10 cellular contexts compared by ENCODE assay signal in the genomic region with DNA sequence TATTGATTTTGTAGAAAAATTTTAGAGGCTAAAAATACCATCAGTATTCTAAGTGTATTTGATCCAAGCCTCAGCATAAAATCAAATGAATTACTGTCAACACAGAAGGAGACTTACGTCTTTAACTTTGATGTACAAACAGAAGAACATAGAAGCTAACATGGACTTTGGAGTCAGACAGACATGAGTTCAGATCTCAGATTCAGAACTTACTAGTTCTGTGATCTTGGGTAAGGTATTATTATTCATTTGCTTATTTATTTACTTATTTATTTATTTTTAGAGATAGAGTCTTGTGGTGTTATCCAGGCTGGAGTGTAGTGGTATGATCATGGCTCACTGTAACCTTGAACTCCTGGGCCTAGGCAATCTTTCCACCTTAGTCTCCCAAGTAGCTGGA. TPM values are rescaled to one million over a fixed set of nuclear protein-coding genes. Genes with fewer than 3 reads are reported as not detected.
DNase-seq lines count a peak whose midpoint lies in the region; ATAC-seq, FAIRE-seq and TF ChIP-seq lines count a peak whose summit lies in the region.
"Had no signal": no experiment of that assay in that cellular context is flagged by ENCODE, and none has a peak within 500 bp of the region (broad histone marks: within the 10 kb centered on the region; RNA-seq: fewer than 3 reads in every experiment).

No MANE protein-coding gene starts in this region.

- no peaks in the 10 kb centered on the region for H3K27me3 Mint-ChIP-seq in CD4-positive, alpha-beta memory T cell

- POLR2A ChIA-PET in CD4-positive, alpha-beta memory T cell (lab: Charles Lee; ENCODE audit: partially characterized antibody), result interaction anchor here (0.7 to 13.6 kb wide), 11 partner anchors 14 to 381 kb away, joined by 3 to 316 read pairs (median 6); a partner anchor contains a TSS
- POLR2A ChIA-PET in GM12878 (lab: Charles Lee), result interaction anchor here (0.6 to 0.9 kb wide), 2 partner anchors 13 to 271 kb away, joined by 3 to 10 read pairs; no protein-coding TSS in a partner anchor

- peak overlapping the region; percentile 80 to 98 (median 95) for H3K27ac Mint-ChIP-seq in CD4-positive, alpha-beta memory T cell
- H3K27ac Mint-ChIP-seq: endodermal cell had no signal

- in situ Hi-C loops in GM12878 (cut with MboI), result no loop called here

- H3K27ac ChIP-seq in CD4-positive, alpha-beta memory T cell (ENCODE audit: low read depth, low read length), result peak overlapping the region; percentile 74
- H3K27ac ChIP-seq in KOPT-K1 (ENCODE audit: low read depth, low read length, poor library complexity, severe bottlenecking), result peak overlapping the region; percentile 96
- peak overlapping the region; percentile 92 for H3K27ac ChIP-seq in GM12878 (ENCODE audit: control insufficient read depth, insufficient read depth)
- peak overlapping the region; percentile 97 for H3K27ac ChIP-seq in neutrophil

- DNase-seq in CD4-positive, alpha-beta memory T cell, result no peak
- no peak for DNase-seq in GM12878 (ENCODE audit: low read depth, low spot score)
- no peak for DNase-seq in NOMO-1 treated with DMSO at 0.1 percent for 48 hours (lab: John Stamatoyannopoulos, UW; ENCODE audit: unreplicated experiment)
- DNase-seq: endodermal cell; stimulated activated CD4-positive, alpha-beta T cell treated with anti-CD3 and anti-CD28 coated beads, Interleukin-2, amount 100 ng/mL, for 24 hours had no signal

- CTCF ChIA-PET in CD4-positive, alpha-beta memory T cell (lab: Charles Lee; ENCODE audit: partially characterized antibody), result interaction anchor here (0.9 to 13.7 kb wide), 6 partner anchors 7 to 279 kb away, joined by 3 to 270 read pairs (median 4); a partner anchor contains a TSS
- CTCF ChIA-PET in GM12878 (lab: Yijun Ruan, JAX), result interaction anchor here (0.8 to 16.4 kb wide), 6 partner anchors 8 to 400 kb away, joined by 3 to 321 read pairs (median 4); a partner anchor contains a TSS

- ATAC-seq in GM12878, result no peak
- ATAC-seq in GM18517 (IDR thresholded peaks at IDR 0.05; ENCODE audit: unreplicated experiment), result no peak
- ATAC-seq in HG03442 (IDR thresholded peaks at IDR 0.05; ENCODE audit: unreplicated experiment), result no peak
- ATAC-seq in GM18519 (IDR thresholded peaks at IDR 0.05; ENCODE audit: low FRiP score, unreplicated experiment), result no peak

- no peak for TF ChIP-seq POLR2A in GM12878 (IDR thresholded peaks at IDR 0.05; ENCODE audit: low read depth, low read length)

- peaks cover 4 to 7% of the 10 kb centered on the region in 2 donors for H3K36me3 Mint-ChIP-seq in CD4-positive, alpha-beta memory T cell

- RAD21 ChIA-PET in GM12878 (lab: Charles Lee; ENCODE audit: unreplicated experiment), result interaction anchor here (1.0 to 1.5 kb wide), 3 partner anchors 37 to 229 kb away, joined by 4 to 10 read pairs (median 5); a partner anchor contains a TSS

- H3K4me1 Mint-ChIP-seq in CD4-positive, alpha-beta memory T cell, result peaks cover 32 to 57% (median 43%) of the 10 kb centered on the region in 4 donors
- H3K4me1 Mint-ChIP-seq: endodermal cell had no signal

- peak overlapping the region; percentile 94 for H2AFZ ChIP-seq in GM12878 (ENCODE audit: control insufficient read depth, low read depth, low read length)

- no peak for TF ChIP-seq EP300 in GM12878 (IDR thresholded peaks at IDR 0.05; ENCODE audit: borderline replicate concordance in 1 of 2, control insufficient read depth in 1 of 2, low read depth in 2 of 2, low read length in 2 of 2)

- H3K27me3 ChIP-seq in CD4-positive, alpha-beta memory T cell (ENCODE audit: insufficient read depth, low read length), result no peaks in the 10 kb centered on the region
- H3K27me3 ChIP-seq in GM12878 (replicated peaks in 1 of 2; ENCODE audit: control insufficient read depth in 2 of 2, insufficient read depth in 2 of 2, low read length in 1 of 2), result no peaks in the 10 kb centered on the region
- H3K27me3 ChIP-seq in neutrophil, result no peaks in the 10 kb centered on the region

- intact Hi-C loops in CD4-positive, alpha-beta memory T cell (cut with micrococcal nuclease), result no loop called here
- intact Hi-C loops in GM12878 (cut with micrococcal nuclease; ENCODE audit: unreplicated experiment), result no loop called here

- H3K9me3 Mint-ChIP-seq in CD4-positive, alpha-beta memory T cell, result no peaks in the 10 kb centered on the region
- H3K9me3 Mint-ChIP-seq: endodermal cell had no signal

- no peaks in the 10 kb centered on the region for H3K36me3 ChIP-seq in CD4-positive, alpha-beta memory T cell (ENCODE audit: insufficient read depth, low read length)
- H3K36me3 ChIP-seq in KOPT-K1 (ENCODE audit: insufficient read depth, low read length), result no peaks in the 10 kb centered on the region
- no peaks in the 10 kb centered on the region for H3K36me3 ChIP-seq in GM12878 (ENCODE audit: control insufficient read depth in 2 of 2, insufficient read depth in 2 of 2, low read length in 1 of 2)
- H3K36me3 ChIP-seq in neutrophil, result no peaks in the 10 kb centered on the region

- peak overlapping the region in 1 of 2 donors; percentile 60 for H3K4me3 ChIP-seq in CD4-positive, alpha-beta memory T cell (ENCODE audit: low read length in 2 of 2)
- H3K4me3 ChIP-seq in GM12878 (peak overlapping the region; percentile 84), neutrophil (ENCODE audit: low read depth in 1 of 2, low read length in 1 of 2) (peak overlapping the region; percentile 63 to 65)

- H3K9me3 ChIP-seq in CD4-positive, alpha-beta memory T cell (ENCODE audit: control insufficient read depth in 1 of 2, low read length in 2 of 2), result no peaks in the 10 kb centered on the region
- H3K9me3 ChIP-seq in KOPT-K1 (ENCODE audit: insufficient read depth, low read length, poor library complexity, severe bottlenecking), result no peaks in the 10 kb centered on the region
- H3K9me3 ChIP-seq in GM12878 (replicated peaks; ENCODE audit: control insufficient read depth, insufficient read depth, low read length), result no peaks in the 10 kb centered on the region
- no peaks in the 10 kb centered on the region for H3K9me3 ChIP-seq in neutrophil

- H3K79me2 ChIP-seq in GM12878 (ENCODE audit: control insufficient read depth, insufficient read depth, low read length), result peaks cover 37% of the 10 kb centered on the region

- BruUV-seq in GM12878 (replicated peaks; lab: Mats Ljungman, UMichigan), result no TSS peak

- no peaks in the 10 kb centered on the region for H4K20me1 ChIP-seq in GM12878 (ENCODE audit: control insufficient read depth, insufficient read depth)

- TF ChIP-seq CTCF in GM12878 (IDR thresholded peaks at IDR 0.05 in 2 of 3, conservative IDR thresholded peaks at IDR 0.05 in 1 of 3; ENCODE audit: control insufficient read depth in 2 of 3, extremely low read depth in 1 of 3, insufficient read depth in 1 of 3, low read depth in 3 of 3, low read length in 3 of 3) (no peak), neutrophil (IDR thresholded peaks at IDR 0.05) (no peak)

- peak overlapping the region; percentile 87 to 98 (median 92) for H3K4me3 Mint-ChIP-seq in CD4-positive, alpha-beta memory T cell
- H3K4me3 Mint-ChIP-seq: endodermal cell had no signal

- peak overlapping the region; percentile 85 for H3K9ac ChIP-seq in GM12878 (ENCODE audit: control insufficient read depth, insufficient read depth, low read length)

- WGBS in GM12878 (ENCODE audit: insufficient coverage, insufficient replicate concordance, low lambda C conversion rate, missing lambda C conversion rate), result 0% methylated on average over 1 of the region's 1 CpG

- H3K4me1 ChIP-seq in CD4-positive, alpha-beta memory T cell (ENCODE audit: insufficient read depth, low read length), result peaks cover 45% of the 10 kb centered on the region
- peaks cover 19% of the 10 kb centered on the region for H3K4me1 ChIP-seq in GM12878 (ENCODE audit: control insufficient read depth, insufficient read depth, low read length)
- H3K4me1 ChIP-seq in neutrophil (ENCODE audit: control insufficient read depth in 1 of 2, insufficient read depth in 1 of 2, low read depth in 1 of 2, low read length in 1 of 2), result peaks cover 27 to 43% of the 10 kb centered on the region in 2 experiments

- peak overlapping the region; percentile 85 for H3K4me2 ChIP-seq in GM12878 (ENCODE audit: control insufficient read depth, insufficient read depth)

- SMC1A ChIA-PET in GM12878 (lab: Charles Lee; ENCODE audit: uncharacterized antibody, unreplicated experiment), result interaction anchor here (1.0 to 12.6 kb wide), 8 partner anchors 8 to 235 kb away, joined by 3 to 251 read pairs (median 3); no protein-coding TSS in a partner anchor

- no peak for TF ChIP-seq RAD21 in GM12878 (IDR thresholded peaks at IDR 0.05; ENCODE audit: insufficient read depth, low read depth, low read length)

- FAIRE-seq in GM12878 (lab: Jason Lieb, UNC), result no peak

RNA-seq across cellular contexts. Expression of a gene that starts 4.0 kb away (rescaled TPM):
- 10 to 100 TPM; 75.4 to 78.8 TPM for total RNA-seq in CD4-positive, alpha-beta memory T cell
- polyA plus RNA-seq in CD4-positive, alpha-beta memory T cell, result 10 to 100 TPM; 13.4 to 23.0 TPM
- total RNA-seq in GM12878 (2013; cell fraction: nucleolus; rRNA removed), result 39.1 and 45.9 TPM in 2 replicates
- total RNA-seq in GM12878 (2014; rRNA removed), result 12.0 and 15.6 TPM in 2 replicates
- total RNA-seq in GM12878 (2014; rRNA removed; fragmentation: Illumina TruSeq; extraction: Trizol), result 15.2 and 16.6 TPM in 2 replicates
- 10.4 and 11.9 TPM in 2 replicates for total RNA-seq in GM12878 (2021)
- polyA plus RNA-seq in GM12878 (2011; ENCODE audit: low read depth), result 3.4 TPM
- 21.3 and 28.3 TPM in 2 replicates for polyA plus RNA-seq in GM12878 (2011; rRNA removed)
- polyA plus RNA-seq in GM12878 (2011; cell fraction: cytosol; rRNA removed), result 11.8 and 12.2 TPM in 2 replicates
- 28.7 and 34.1 TPM in 2 replicates for polyA plus RNA-seq in GM12878 (2011; cell fraction: nucleus; rRNA removed)
- 3.9 and 5.5 TPM in 2 replicates for polyA plus RNA-seq in GM12878 (2012)
- polyA plus RNA-seq in GM12878 (2014; fragmentation: Illumina TruSeq; extraction: Trizol), result 8.3 and 8.8 TPM in 2 replicates
- polyA plus RNA-seq in GM12878 (2014; fragmentation: Nextera tagmentation; extraction: Ambion mirVana), result 1 to 10 TPM; 1.0 to 2.5 TPM
- polyA plus RNA-seq in GM12878 (2014; rRNA removed), result 9.2 and 11.8 TPM in 2 replicates
- polyA plus RNA-seq in GM12878 (2016; fragmentation: Nextera tagmentation; extraction: Ambion mirVana), result 1 to 10 TPM; 4.8 to 4.9 TPM
- 49.7 and 52.6 TPM in 2 replicates for polyA minus RNA-seq in GM12878 (2011; rRNA and poly(A)+ RNA removed)
- 13.9 and 18.2 TPM in 2 replicates for polyA minus RNA-seq in GM12878 (2011; cell fraction: cytosol; rRNA and poly(A)+ RNA removed)
- polyA minus RNA-seq in GM12878 (2011; cell fraction: nucleus; rRNA and poly(A)+ RNA removed), result 41.8 and 59.0 TPM in 2 replicates
- total RNA-seq: endodermal cell had no signal

RNA-seq across cellular contexts. Expression of a gene that starts 19.2 kb away (rescaled TPM):
- not detected for total RNA-seq in CD4-positive, alpha-beta memory T cell
- polyA plus RNA-seq in CD4-positive, alpha-beta memory T cell, result under 1 TPM in 1 of 2 donors, not detected in 1; 0.18 TPM
- not detected in 2 replicates for total RNA-seq in GM12878 (2013; cell fraction: nucleolus; rRNA removed)
- 0.06 TPM in 1 of 2 replicates, not detected in the other for total RNA-seq in GM12878 (2014; rRNA removed)
- total RNA-seq in GM12878 (2014; rRNA removed; fragmentation: Illumina TruSeq; extraction: Trizol), result not detected in 2 replicates
- not detected in 2 replicates for total RNA-seq in GM12878 (2021)
- 0.50 TPM for polyA plus RNA-seq in GM12878 (2011; ENCODE audit: low read depth)
- not detected in 2 replicates for polyA plus RNA-seq in GM12878 (2011; rRNA removed)
- polyA plus RNA-seq in GM12878 (2011; cell fraction: cytosol; rRNA removed), result not detected in 2 replicates
- polyA plus RNA-seq in GM12878 (2011; cell fraction: nucleus; rRNA removed), result not detected in 2 replicates
- polyA plus RNA-seq in GM12878 (2012), result 0.38 and 0.51 TPM in 2 replicates
- polyA plus RNA-seq in GM12878 (2014; fragmentation: Illumina TruSeq; extraction: Trizol), result 0.05 TPM in 1 of 2 replicates, not detected in the other
- polyA plus RNA-seq in GM12878 (2014; fragmentation: Nextera tagmentation; extraction: Ambion mirVana), result under 1 TPM; 0.06 to 0.11 TPM
- not detected in 2 replicates for polyA plus RNA-seq in GM12878 (2014; rRNA removed)
- not detected for polyA plus RNA-seq in GM12878 (2016; fragmentation: Nextera tagmentation; extraction: Ambion mirVana)
- not detected in 2 replicates for polyA minus RNA-seq in GM12878 (2011; rRNA and poly(A)+ RNA removed)
- not detected in 2 replicates for polyA minus RNA-seq in GM12878 (2011; cell fraction: cytosol; rRNA and poly(A)+ RNA removed)
- not detected in 2 replicates for polyA minus RNA-seq in GM12878 (2011; cell fraction: nucleus; rRNA and poly(A)+ RNA removed)
- total RNA-seq: endodermal cell had no signal

RNA-seq across cellular contexts. Expression of a gene that starts 36.9 kb away (rescaled TPM):
- total RNA-seq in CD4-positive, alpha-beta memory T cell, result 1 to 10 TPM; 8.2 to 8.5 TPM
- 1 to 10 TPM; 1.3 to 2.8 TPM for polyA plus RNA-seq in CD4-positive, alpha-beta memory T cell
- 8.1 and 9.1 TPM in 2 replicates for total RNA-seq in GM12878 (2013; cell fraction: nucleolus; rRNA removed)
- total RNA-seq in GM12878 (2014; rRNA removed) (4.5 and 6.8 TPM in 2 replicates), GM12878 (2014; rRNA removed; fragmentation: Illumina TruSeq; extraction: Trizol) (4.4 and 4.5 TPM in 2 replicates), GM12878 (2021) (4.7 and 4.9 TPM in 2 replicates)
- polyA plus RNA-seq in GM12878 (2011; ENCODE audit: low read depth), result 2.2 TPM
- polyA plus RNA-seq in GM12878 (2011; rRNA removed) (14.0 and 15.8 TPM in 2 replicates), GM12878 (2014; fragmentation: Illumina TruSeq; extraction: Trizol) (5.4 and 5.9 TPM in 2 replicates), GM12878 (2014; fragmentation: Nextera tagmentation; extraction: Ambion mirVana) (1 to 10 TPM; 2.9 TPM), GM12878 (2014; rRNA removed) (3.5 TPM in 2 replicates), GM12878 (2016; fragmentation: Nextera tagmentation; extraction: Ambion mirVana) (1 to 10 TPM; 5.0 TPM)
- polyA plus RNA-seq in GM12878 (2011; cell fraction: cytosol; rRNA removed), result 13.4 and 15.3 TPM in 2 replicates
- polyA plus RNA-seq in GM12878 (2011; cell fraction: nucleus; rRNA removed), result 8.4 and 10.5 TPM in 2 replicates
- 3.3 and 4.5 TPM in 2 replicates for polyA plus RNA-seq in GM12878 (2012)
- polyA minus RNA-seq in GM12878 (2011; rRNA and poly(A)+ RNA removed), result 16.8 and 18.8 TPM in 2 replicates
- polyA minus RNA-seq in GM12878 (2011; cell fraction: cytosol; rRNA and poly(A)+ RNA removed), result 4.3 and 5.2 TPM in 2 replicates
- 7.6 and 8.2 TPM in 2 replicates for polyA minus RNA-seq in GM12878 (2011; cell fraction: nucleus; rRNA and poly(A)+ RNA removed)

RNA-seq across cellular contexts. Expression of a gene that starts 45.7 kb away (rescaled TPM):
- total RNA-seq in CD4-positive, alpha-beta memory T cell, result 100 to 1,000 TPM; 160 to 165 TPM
- polyA plus RNA-seq in CD4-positive, alpha-beta memory T cell, result 10 to 100 TPM; 54.1 to 75.4 TPM
- total RNA-seq in GM12878 (2013; cell fraction: nucleolus; rRNA removed), result 67.6 and 74.3 TPM in 2 replicates
- 53.1 and 55.7 TPM in 2 replicates for total RNA-seq in GM12878 (2014; rRNA removed)
- 44.5 and 45.0 TPM in 2 replicates for total RNA-seq in GM12878 (2014; rRNA removed; fragmentation: Illumina TruSeq; extraction: Trizol)
- 112 and 115 TPM in 2 replicates for total RNA-seq in GM12878 (2021)
- polyA plus RNA-seq in GM12878 (2011; ENCODE audit: low read depth), result 44.6 TPM
- 97.9 and 103 TPM in 2 replicates for polyA plus RNA-seq in GM12878 (2011; rRNA removed)
- polyA plus RNA-seq in GM12878 (2011; cell fraction: cytosol; rRNA removed), result 82.4 and 94.8 TPM in 2 replicates
- polyA plus RNA-seq in GM12878 (2011; cell fraction: nucleus; rRNA removed), result 57.4 and 67.2 TPM in 2 replicates
- 45.5 and 55.5 TPM in 2 replicates for polyA plus RNA-seq in GM12878 (2012)
- polyA plus RNA-seq in GM12878 (2014; fragmentation: Illumina TruSeq; extraction: Trizol), result 83.0 and 98.2 TPM in 2 replicates
- 10 to 100 TPM; 18.6 to 24.3 TPM for polyA plus RNA-seq in GM12878 (2014; fragmentation: Nextera tagmentation; extraction: Ambion mirVana)
- 46.4 and 53.0 TPM in 2 replicates for polyA plus RNA-seq in GM12878 (2014; rRNA removed)
- polyA plus RNA-seq in GM12878 (2016; fragmentation: Nextera tagmentation; extraction: Ambion mirVana), result 10 to 100 TPM; 54.7 to 57.5 TPM
- 146 and 165 TPM in 2 replicates for polyA minus RNA-seq in GM12878 (2011; rRNA and poly(A)+ RNA removed)
- polyA minus RNA-seq in GM12878 (2011; cell fraction: cytosol; rRNA and poly(A)+ RNA removed), result 43.3 and 55.2 TPM in 2 replicates
- 42.2 and 49.5 TPM in 2 replicates for polyA minus RNA-seq in GM12878 (2011; cell fraction: nucleus; rRNA and poly(A)+ RNA removed)
